ENCODE assay signal across 13 cellular contexts in the genomic region with DNA sequence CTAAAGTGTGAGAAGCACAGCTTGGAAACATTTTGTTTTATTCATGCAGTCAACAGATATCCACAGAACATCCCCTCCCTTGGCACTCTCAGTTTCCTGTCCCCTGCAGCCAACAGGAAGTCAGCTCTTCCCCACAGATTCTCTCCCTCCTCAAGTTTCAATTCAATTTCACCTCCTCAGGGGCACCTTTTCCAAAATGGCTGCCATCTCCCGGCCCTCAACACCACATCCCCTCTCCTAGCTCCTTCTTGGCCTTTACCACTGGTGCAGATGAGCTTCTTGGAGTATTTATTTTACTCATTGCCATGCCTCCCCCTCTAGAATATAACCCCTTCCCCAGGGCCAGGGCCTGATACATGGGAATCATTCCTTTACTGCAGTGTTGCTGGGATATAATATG.
"Had no signal": no experiment of that assay in that cellular context is flagged by ENCODE, and none has a peak within 500 bp of the region (broad histone marks: within the 10 kb centered on the region; RNA-seq: fewer than 3 reads in every experiment).

No MANE protein-coding gene starts in this region.

- H3K27ac Mint-ChIP-seq: activated CD4-positive, alpha-beta memory T cell treated with anti-CD3 and anti-CD28 coated beads, Interleukin-2, amount 10 ng/mL, durations not matched to agents 7 days and 5 days; activated naive CD8-positive, alpha-beta T cell treated with anti-CD3 and anti-CD28 coated beads, Interleukin-2, amount 50 U/mL, for 24 hours; activated T-cell treated with anti-CD3 and anti-CD28 coated beads, Interleukin-2, amount 50 U/mL, for 72 hours; nephron progenitor cell had no signal

- H3K27me3 ChIP-seq: foreskin keratinocyte, ovary, SJCRH30 had no signal

- H3K27ac ChIP-seq: foreskin keratinocyte, left lung, ovary, SJCRH30 had no signal

- H3K9me3 ChIP-seq: left lung, ovary, SJCRH30, transverse colon had no signal

- H3K9me3 Mint-ChIP-seq: activated CD4-positive, alpha-beta memory T cell treated with anti-CD3 and anti-CD28 coated beads, Interleukin-2, amount 10 ng/mL, durations not matched to agents 7 days and 5 days; activated naive CD8-positive, alpha-beta T cell treated with anti-CD3 and anti-CD28 coated beads, Interleukin-2, amount 50 U/mL, for 24 hours; activated T-cell treated with anti-CD3 and anti-CD28 coated beads, Interleukin-2, amount 50 U/mL, for 72 hours had no signal

- ATAC-seq: activated naive CD8-positive, alpha-beta T cell treated with anti-CD3 and anti-CD28 coated beads, Interleukin-2, amount 50 U/mL, for 24 hours; activated T-cell treated with anti-CD3 and anti-CD28 coated beads, Interleukin-2, amount 50 U/mL, for 72 hours had no signal

- H3K4me2 ChIP-seq: smooth muscle cell had no signal

- FAIRE-seq: endometrium had no signal

- DNase-seq: activated CD4-positive, alpha-beta memory T cell treated with anti-CD3 and anti-CD28 coated beads, Interleukin-2, amount 10 ng/mL, durations not matched to agents 7 days and 5 days; activated CD4-positive, CD25-positive, alpha-beta regulatory T cell treated with anti-CD3 and anti-CD28 coated beads, Interleukin-2, amount 50 U/mL, for 72 hours; activated naive CD8-positive, alpha-beta T cell treated with anti-CD3 and anti-CD28 coated beads, Interleukin-2, amount 50 U/mL, for 24 hours; activated T-cell treated with anti-CD3 and anti-CD28 coated beads, Interleukin-2, amount 50 U/mL, for 72 hours; head of caudate nucleus; nephron progenitor cell; transverse colon had no signal

- H3K36me3 ChIP-seq: left lung, ovary, SJCRH30, transverse colon had no signal

- H3K4me3 ChIP-seq: left lung, ovary, SJCRH30, smooth muscle cell, transverse colon had no signal

- H3K4me3 Mint-ChIP-seq: activated CD4-positive, alpha-beta memory T cell treated with anti-CD3 and anti-CD28 coated beads, Interleukin-2, amount 10 ng/mL, durations not matched to agents 7 days and 5 days; activated naive CD8-positive, alpha-beta T cell treated with anti-CD3 and anti-CD28 coated beads, Interleukin-2, amount 50 U/mL, for 24 hours; activated T-cell treated with anti-CD3 and anti-CD28 coated beads, Interleukin-2, amount 50 U/mL, for 72 hours; nephron progenitor cell had no signal
